ENCODE assay signal across 24 cellular contexts in the genomic region with DNA sequence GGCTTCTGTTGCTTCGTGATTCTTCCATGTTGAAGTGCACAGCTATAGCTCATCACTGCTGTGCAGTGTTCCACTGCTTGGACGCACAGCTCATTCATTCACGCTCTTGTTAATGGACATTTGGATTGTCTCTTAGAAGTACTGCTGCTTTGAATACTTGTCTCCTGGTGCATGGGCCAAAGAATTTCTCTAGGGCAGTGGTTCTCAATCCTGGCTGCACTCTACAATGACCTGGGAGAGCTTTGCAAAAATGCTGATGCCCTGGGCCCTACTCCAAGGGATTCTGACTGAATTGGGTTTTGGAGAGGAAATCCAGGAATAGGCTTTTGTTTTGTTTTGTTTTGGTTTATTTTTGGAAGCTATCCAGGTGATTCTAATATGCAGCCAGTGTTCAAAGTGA. TPM values are rescaled to one million over a fixed set of nuclear protein-coding genes. Genes with fewer than 3 reads are reported as not detected.
A peak's percentile ranks its signal among the peaks of the same experiment; 100 is the strongest.
DNase-seq lines count a peak whose midpoint lies in the region; ATAC-seq and TF ChIP-seq lines count a peak whose summit lies in the region.
"Had no signal": no experiment of that assay in that cellular context is flagged by ENCODE, and none has a peak within 500 bp of the region (broad histone marks: within the 10 kb centered on the region; RNA-seq: fewer than 3 reads in every experiment).

No MANE protein-coding gene starts in this region.

- H3K27me3 Mint-ChIP-seq in nephron (ENCODE audit: low read depth) (no peaks in the 10 kb centered on the region), HFFc6 (ENCODE audit: insufficient read depth) (no peaks in the 10 kb centered on the region; the same call in 1 of the 2 replicates)

- H3K36me3 Mint-ChIP-seq in nephron (ENCODE audit: low read depth) = peaks cover 24% of the 10 kb centered on the region
- peaks cover 18% of the 10 kb centered on the region; the same call in 1 of the 2 replicates for H3K36me3 Mint-ChIP-seq in HFFc6 (ENCODE audit: low read depth)

- H3K27ac Mint-ChIP-seq in nephron (peak overlapping the region in 2 of 3 experiments; percentile 32 to 63), HFFc6 (no peak overlapping the region)

- H3K4me3 Mint-ChIP-seq in nephron (no peak overlapping the region), HFFc6 (no peak overlapping the region)
- H3K4me3 Mint-ChIP-seq: CD4-positive, CD25-positive, alpha-beta regulatory T cell had no signal

- no peak overlapping the region for H3K4me3 ChIP-seq in heart right ventricle
- H3K4me3 ChIP-seq: HAP-1, SJSA1 had no signal

- DNase-seq in Ammon's horn (ENCODE audit: low spot score) (peak; percentile 32), astrocyte of the hippocampus (ENCODE audit: low read depth, low spot score) (peak; percentile 13), heart right ventricle (peak in 1 of 2 donors; percentile 55), A172 (ENCODE audit: low spot score) (no peak), HFFc6 (no peak), NCI-H82 treated with DMSO at 0.1 percent for 48 hours (lab: John Stamatoyannopoulos, UW; ENCODE audit: unreplicated experiment) (no peak)
- DNase-seq: CD4-positive, CD25-positive, alpha-beta regulatory T cell; DMS153; DND-41; GOT3; NCI-H1092; NCI-H1417 treated with DMSO at 0.1 percent for 48 hours; NCI-H187; NCI-H2107; NCI-H524; NCI-H774; NK-92 treated with Interleukin-12 subunit alpha and Interleukin-12 subunit beta, amount 100 ng/mL, for 24 hours; PC-3 had no signal

- no peaks in the 10 kb centered on the region for H3K27me3 ChIP-seq in heart right ventricle
- H3K27me3 ChIP-seq: SJSA1 had no signal

- TF ChIP-seq CTCF in heart right ventricle (IDR thresholded peaks at IDR 0.05) = no peak
- no peak for TF ChIP-seq CTCF in nephron (IDR thresholded peaks at IDR 0.05; ENCODE audit: unreplicated experiment in 3 of 3)
- TF ChIP-seq CTCF in HFFc6 (IDR thresholded peaks at IDR 0.05) = no peak

- H3K4me1 Mint-ChIP-seq in nephron = peaks cover 26% of the 10 kb centered on the region
- peaks cover 10% of the 10 kb centered on the region for H3K4me1 Mint-ChIP-seq in HFFc6 (ENCODE audit: low read depth)

- H3K9me3 ChIP-seq in heart right ventricle = no peaks in the 10 kb centered on the region
- H3K9me3 ChIP-seq: HAP-1, SJSA1 had no signal

- H3K4me1 ChIP-seq in heart right ventricle = peaks cover 0 to 28% (median 19%) of the 10 kb centered on the region in 9 donors
- H3K4me1 ChIP-seq: HAP-1 had no signal

- peak overlapping the region in 5 of 10 donors; percentile 9 to 56 (median 52) for H3K27ac ChIP-seq in heart right ventricle
- H3K27ac ChIP-seq: SJSA1 had no signal

- WGBS in heart right ventricle, 2 donors = 32 to 41% methylated on average over 3 of the region's 3 CpGs

- ATAC-seq in heart right ventricle = peak; percentile 32 to 82 (median 67)
- ATAC-seq: PC-3 had no signal

- peaks cover 0 to 35% (median 21%) of the 10 kb centered on the region in 9 donors for H3K36me3 ChIP-seq in heart right ventricle

- intact Hi-C loops in heart right ventricle (cut with DNase I) = loop anchor here in 2 of 10 donors (5.0 to 10.0 kb wide), 2 partner anchors 93 to 340 kb away; no protein-coding TSS in a partner anchor

- H3K9me3 Mint-ChIP-seq in nephron (no peaks in the 10 kb centered on the region), HFFc6 (no peaks in the 10 kb centered on the region)
- H3K9me3 Mint-ChIP-seq: CD4-positive, CD25-positive, alpha-beta regulatory T cell had no signal

RNA-seq across cellular contexts. Expression of a gene that starts 20.0 kb away (rescaled TPM):
- 1 to 10 TPM in 1 of 10 donors, not detected in 9; 1.0 TPM for total RNA-seq in heart right ventricle
- polyA plus RNA-seq in heart right ventricle = under 1 TPM in 1 of 2 donors, not detected in 1; 0.35 TPM
- total RNA-seq in A172 (2014; rRNA removed; shearing (Covaris generic)) = 3.4 and 14.2 TPM in 2 replicates
- not detected for total RNA-seq in HFFc6 (2021; fragmentation: NEBNext Ultra II Directional; extraction: Animal tissue kit (Norgen Biotek cat#: 25700))
- total RNA-seq: A673; CD4-positive, CD25-positive, alpha-beta regulatory T cell; HT-29; PC-3; SJSA1 had no signal
- polyA plus RNA-seq: BJ; CD4-positive, CD25-positive, alpha-beta regulatory T cell had no signal

RNA-seq across cellular contexts. Expression of a gene that starts 22.6 kb away (rescaled TPM):
- 10 to 100 TPM; 49.6 to 75.1 (median 61.0) TPM for total RNA-seq in heart right ventricle
- polyA plus RNA-seq in heart right ventricle = 10 to 100 TPM; 20.1 to 63.0 TPM
- 102 and 110 TPM in 2 replicates for total RNA-seq in A172 (2014; rRNA removed; shearing (Covaris generic))
- 10 to 100 TPM; 37.5 to 49.0 (median 46.8) TPM for total RNA-seq in HFFc6 (2021; fragmentation: NEBNext Ultra II Directional; extraction: Animal tissue kit (Norgen Biotek cat#: 25700))

RNA-seq across cellular contexts. Expression of a gene that starts 22.7 kb away (rescaled TPM):
- 100 to 1,000 TPM; 135 to 230 (median 207) TPM for total RNA-seq in heart right ventricle
- polyA plus RNA-seq in heart right ventricle = 100 to 1,000 TPM; 162 to 475 TPM
- 78.9 and 85.6 TPM in 2 replicates for total RNA-seq in A172 (2014; rRNA removed; shearing (Covaris generic))
- total RNA-seq in HFFc6 (2021; fragmentation: NEBNext Ultra II Directional; extraction: Animal tissue kit (Norgen Biotek cat#: 25700)) = 10 to 100 TPM; 28.0 to 34.2 (median 30.7) TPM

RNA-seq across cellular contexts. Expression of a gene that starts 37.9 kb away (rescaled TPM):
- 10 to 100 TPM; 40.2 to 56.7 (median 47.2) TPM for total RNA-seq in heart right ventricle
- 10 to 100 TPM; 17.9 to 46.6 TPM for polyA plus RNA-seq in heart right ventricle
- 141 and 174 TPM in 2 replicates for total RNA-seq in A172 (2014; rRNA removed; shearing (Covaris generic))
- 10 to 100 TPM; 66.0 to 79.4 (median 71.3) TPM for total RNA-seq in HFFc6 (2021; fragmentation: NEBNext Ultra II Directional; extraction: Animal tissue kit (Norgen Biotek cat#: 25700))

RNA-seq across cellular contexts. Expression of a gene that starts 52.3 kb away (rescaled TPM):
- total RNA-seq in heart right ventricle = 10 to 100 TPM in 9 of 10 donors, 1 to 10 TPM in 1; 7.8 to 46.3 (median 14.5) TPM
- polyA plus RNA-seq in heart right ventricle = 10 to 100 TPM; 15.1 to 19.0 TPM
- 0.79 and 0.88 TPM in 2 replicates for total RNA-seq in A172 (2014; rRNA removed; shearing (Covaris generic))
- not detected for total RNA-seq in HFFc6 (2021; fragmentation: NEBNext Ultra II Directional; extraction: Animal tissue kit (Norgen Biotek cat#: 25700))
- total RNA-seq: A673, PC-3 had no signal
- polyA plus RNA-seq: CD4-positive, CD25-positive, alpha-beta regulatory T cell had no signal

Comparison
In these comparisons a context has a peak if more than half of its experiments do, and no peak if none do; other contexts are left out.
1. DNase-seq: peak in Ammon's horn (single experiment) and astrocyte of the hippocampus (single experiment); none in A172 (single experiment), HFFc6 (single experiment) and NCI-H82 treated with DMSO at 0.1 percent for 48 hours (single experiment).